ENCODE assay signal across 15 cellular contexts in genomic region chr16:67429053-67429798, GRCh38. TPM values are rescaled to one million over a fixed set of nuclear protein-coding genes. Genes with fewer than 3 reads are reported as not detected.
DNase-seq lines count a peak whose midpoint lies in the region; ATAC-seq and TF ChIP-seq lines count a peak whose summit lies in the region.
"Had no signal": no experiment of that assay in that cellular context is flagged by ENCODE, and none has a peak within 500 bp of the region (broad histone marks: within the 10 kb centered on the region; RNA-seq: fewer than 3 reads in every experiment).

No MANE protein-coding gene starts in this region.

- H3K4me1 ChIP-seq in CD4-positive, CD25-positive, alpha-beta regulatory T cell (ENCODE audit: control insufficient read depth, insufficient read depth, low read length, poor library complexity, severe bottlenecking): peaks cover 14% of the 10 kb centered on the region
- peaks cover 6 to 44% of the 10 kb centered on the region in 2 experiments; a peak in 3 of 4 replicates for H3K4me1 ChIP-seq in HCT116 (ENCODE audit: control insufficient read depth in 1 of 2, insufficient read depth in 2 of 2, low read length in 2 of 2)

- RAD21 ChIA-PET in HCT116 (lab: Charles Lee; ENCODE audit: low non-redundant PET in 1 of 2, low total read pairs in 2 of 2, uncharacterized antibody in 2 of 2, unreplicated experiment in 2 of 2): interaction anchor here (1.3 to 1.9 kb wide), 2 partner anchors 19 to 36 kb away, joined by 7 to 11 read pairs; no protein-coding TSS in a partner anchor

- H3K36me3 ChIP-seq in CD4-positive, CD25-positive, alpha-beta regulatory T cell (ENCODE audit: control insufficient read depth, insufficient read depth, low read length): no peaks in the 10 kb centered on the region
- H3K36me3 ChIP-seq in HCT116 (ENCODE audit: control insufficient read depth in 1 of 2, insufficient read depth in 2 of 2, low read length in 2 of 2): no peaks in the 10 kb centered on the region
- H3K36me3 ChIP-seq: sigmoid colon had no signal

- H3K9me3 Mint-ChIP-seq in CD4-positive, CD25-positive, alpha-beta regulatory T cell: peaks cover 0 to 1% (median 0%) of the 10 kb centered on the region in 7 donors
- H3K9me3 Mint-ChIP-seq in activated naive CD8-positive, alpha-beta T cell treated with anti-CD3 and anti-CD28 coated beads, Interleukin-2, amount 50 U/mL, for 24 hours: no peaks in the 10 kb centered on the region
- H3K9me3 Mint-ChIP-seq in naive B cell: no peaks in the 10 kb centered on the region
- H3K9me3 Mint-ChIP-seq in stimulated activated memory B cell treated with anti-CD40 and anti-IgM and Interleukin-4, amounts not matched to agents 10 μg/mL and 1 μg/mL and 100 μg/mL, for 72 hours: no peaks in the 10 kb centered on the region

- intact Hi-C loops in HCT116 (cut with micrococcal nuclease): no loop called here

- peaks cover 4% of the 10 kb centered on the region for H3K36me3 Mint-ChIP-seq in CD4-positive, CD25-positive, alpha-beta regulatory T cell
- no peaks in the 10 kb centered on the region for H3K36me3 Mint-ChIP-seq in activated naive CD8-positive, alpha-beta T cell treated with anti-CD3 and anti-CD28 coated beads, Interleukin-2, amount 50 U/mL, for 24 hours (ENCODE audit: low read depth)
- no peaks in the 10 kb centered on the region for H3K36me3 Mint-ChIP-seq in naive B cell
- no peaks in the 10 kb centered on the region for H3K36me3 Mint-ChIP-seq in stimulated activated memory B cell treated with anti-CD40 and anti-IgM and Interleukin-4, amounts not matched to agents 10 μg/mL and 1 μg/mL and 100 μg/mL, for 72 hours

- CTCF ChIA-PET in HCT116 (lab: Charles Lee): interaction anchor here (1.1 to 3.7 kb wide), 7 partner anchors 11 to 231 kb away, joined by 3 to 41 read pairs (median 6); partner anchors contain the start of genes ACD, ATP6V0D1 and ZDHHC1

- peak overlapping the region; percentile 77 for H3K9ac ChIP-seq in HCT116 (ENCODE audit: low read length)

- no peak for TF ChIP-seq CTCF in HCT116 (IDR thresholded peaks at IDR 0.05 in 2 of 3, conservative IDR thresholded peaks at IDR 0.05 in 1 of 3; ENCODE audit: borderline replicate concordance in 1 of 3, insufficient read depth in 1 of 3, low read depth in 2 of 3, low read length in 2 of 3)

- no peak for TF ChIP-seq POLR2A in HCT116 (IDR thresholded peaks at IDR 0.05; ENCODE audit: borderline replicate concordance, extremely low read depth, insufficient read depth, insufficient read length)

- H3K4me2 ChIP-seq in HCT116 (ENCODE audit: low read length): peak overlapping the region; percentile 96

- H4K20me1 ChIP-seq in HCT116 (ENCODE audit: insufficient read depth): no peaks in the 10 kb centered on the region

- no peak overlapping the region for H3K27ac ChIP-seq in CD4-positive, CD25-positive, alpha-beta regulatory T cell (ENCODE audit: insufficient read depth, low read length, poor library complexity, severe bottlenecking)
- no peak overlapping the region for H3K27ac ChIP-seq in HCT116 (ENCODE audit: low read depth, low read length)

- no peak overlapping the region for H3K27ac Mint-ChIP-seq in CD4-positive, CD25-positive, alpha-beta regulatory T cell
- no peak overlapping the region for H3K27ac Mint-ChIP-seq in activated naive CD8-positive, alpha-beta T cell treated with anti-CD3 and anti-CD28 coated beads, Interleukin-2, amount 50 U/mL, for 24 hours
- no peak overlapping the region for H3K27ac Mint-ChIP-seq in naive B cell
- H3K27ac Mint-ChIP-seq in stimulated activated memory B cell treated with anti-CD40 and anti-IgM and Interleukin-4, amounts not matched to agents 10 μg/mL and 1 μg/mL and 100 μg/mL, for 72 hours: no peak overlapping the region

- no peak overlapping the region for H3K4me3 ChIP-seq in CD4-positive, CD25-positive, alpha-beta regulatory T cell (ENCODE audit: low read depth, low read length)
- 0 out of 4 replicates have a peak overlapping the region, but pooled peaks of 1 of the 2 experiments have one; percentile 71 for H3K4me3 ChIP-seq in HCT116 (replicated peaks in 1 of 2; ENCODE audit: low read depth in 1 of 2, low read length in 2 of 2)

- H3K79me2 ChIP-seq in HCT116 (ENCODE audit: insufficient read depth, low read length): no peaks in the 10 kb centered on the region

- DNase-seq in CD4-positive, CD25-positive, alpha-beta regulatory T cell: no peak
- DNase-seq in HCT116 (ENCODE audit: low read depth, low spot score): no peak
- no peak for DNase-seq in activated naive CD8-positive, alpha-beta T cell treated with anti-CD3 and anti-CD28 coated beads, Interleukin-2, amount 50 U/mL, for 24 hours
- DNase-seq in naive B cell: no peak
- DNase-seq in NCI-H1105 (lab: John Stamatoyannopoulos, UW): no peak
- DNase-seq: dermis blood vessel endothelial cell, NCI-H2171 treated with DMSO at 0.1 percent for 48 hours, sigmoid colon, SW 1271 had no signal

- peaks cover 14% of the 10 kb centered on the region for H3K27me3 ChIP-seq in CD4-positive, CD25-positive, alpha-beta regulatory T cell (ENCODE audit: control insufficient read depth, insufficient read depth, low read length)
- H3K27me3 ChIP-seq in HCT116 (ENCODE audit: insufficient read depth, low read length): no peaks in the 10 kb centered on the region

- peak overlapping the region; percentile 44 to 69 (median 56) for H3K4me3 Mint-ChIP-seq in CD4-positive, CD25-positive, alpha-beta regulatory T cell
- peak overlapping the region; percentile 77 for H3K4me3 Mint-ChIP-seq in activated naive CD8-positive, alpha-beta T cell treated with anti-CD3 and anti-CD28 coated beads, Interleukin-2, amount 50 U/mL, for 24 hours
- peak overlapping the region; percentile 39 to 85 (median 70) for H3K4me3 Mint-ChIP-seq in naive B cell
- no peak overlapping the region for H3K4me3 Mint-ChIP-seq in stimulated activated memory B cell treated with anti-CD40 and anti-IgM and Interleukin-4, amounts not matched to agents 10 μg/mL and 1 μg/mL and 100 μg/mL, for 72 hours

- no peak for TF ChIP-seq RAD21 in HCT116 (IDR thresholded peaks at IDR 0.05; ENCODE audit: low read depth)

- peaks cover 0 to 15% (median 2%) of the 10 kb centered on the region in 4 donors for H3K4me1 Mint-ChIP-seq in CD4-positive, CD25-positive, alpha-beta regulatory T cell
- peaks cover 10% of the 10 kb centered on the region for H3K4me1 Mint-ChIP-seq in activated naive CD8-positive, alpha-beta T cell treated with anti-CD3 and anti-CD28 coated beads, Interleukin-2, amount 50 U/mL, for 24 hours
- peaks cover 22 to 32% (median 30%) of the 10 kb centered on the region in 3 donors for H3K4me1 Mint-ChIP-seq in naive B cell
- H3K4me1 Mint-ChIP-seq in stimulated activated memory B cell treated with anti-CD40 and anti-IgM and Interleukin-4, amounts not matched to agents 10 μg/mL and 1 μg/mL and 100 μg/mL, for 72 hours: peaks cover 33% of the 10 kb centered on the region

- no peak overlapping the region for H2AFZ ChIP-seq in HCT116 (ENCODE audit: low read depth, low read length, poor library complexity, severe bottlenecking)

- H3K9me3 ChIP-seq in CD4-positive, CD25-positive, alpha-beta regulatory T cell (ENCODE audit: control insufficient read depth in 2 of 2, low read length in 2 of 2): no peaks in the 10 kb centered on the region
- no peaks in the 10 kb centered on the region for H3K9me3 ChIP-seq in HCT116 (ENCODE audit: control insufficient read depth in 1 of 2, insufficient read depth in 1 of 2, low read depth in 1 of 2, low read length in 2 of 2)
- H3K9me3 ChIP-seq: sigmoid colon had no signal

- BruUV-seq in HCT116 (replicated peaks; lab: Mats Ljungman, UMichigan): TSS peak; percentile 43

- no peak for ATAC-seq in CD4-positive, CD25-positive, alpha-beta regulatory T cell (ENCODE audit: low read depth in 2 of 2)
- ATAC-seq in HCT116: no peak
- ATAC-seq in activated naive CD8-positive, alpha-beta T cell treated with anti-CD3 and anti-CD28 coated beads, Interleukin-2, amount 50 U/mL, for 24 hours: no peak
- no peak for ATAC-seq in naive B cell (ENCODE audit: low read depth in 2 of 2)
- ATAC-seq in HG02610 (IDR thresholded peaks at IDR 0.05; ENCODE audit: unreplicated experiment): no peak
- ATAC-seq in stimulated activated memory B cell treated with anti-CD40 and anti-IgM and Interleukin-4, amounts not matched to agents 10 μg/mL and 1 μg/mL and 100 μg/mL, for 72 hours: no peak
- ATAC-seq in GM21576 (IDR thresholded peaks at IDR 0.05; ENCODE audit: unreplicated experiment): no peak

- peaks cover 60% of the 10 kb centered on the region for H3K27me3 Mint-ChIP-seq in CD4-positive, CD25-positive, alpha-beta regulatory T cell
- peaks cover 35% of the 10 kb centered on the region for H3K27me3 Mint-ChIP-seq in activated naive CD8-positive, alpha-beta T cell treated with anti-CD3 and anti-CD28 coated beads, Interleukin-2, amount 50 U/mL, for 24 hours
- H3K27me3 Mint-ChIP-seq in naive B cell: peaks cover 34 to 47% (median 39%) of the 10 kb centered on the region in 3 donors
- H3K27me3 Mint-ChIP-seq in stimulated activated memory B cell treated with anti-CD40 and anti-IgM and Interleukin-4, amounts not matched to agents 10 μg/mL and 1 μg/mL and 100 μg/mL, for 72 hours: peaks cover 37% of the 10 kb centered on the region

- POLR2A ChIA-PET in HCT116 (lab: Charles Lee): interaction anchor here (1.3 kb wide), 1 partner anchor 50 kb away, joined by 3 read pairs; no protein-coding TSS in a partner anchor

- no peaks in the 10 kb centered on the region for H3K9me2 ChIP-seq in HCT116 (ENCODE audit: insufficient read depth)

RNA-seq across cellular contexts. Expression of gene HSD11B2, which starts 1.7 kb away (rescaled TPM):
- not detected for total RNA-seq in CD4-positive, CD25-positive, alpha-beta regulatory T cell
- polyA plus RNA-seq in CD4-positive, CD25-positive, alpha-beta regulatory T cell: not detected
- 9.7 TPM for total RNA-seq in HCT116 (2021; ENCODE audit: unreplicated experiment)
- 11.2 and 11.9 TPM in 2 replicates for polyA plus RNA-seq in HCT116 (2012)
- polyA plus RNA-seq in naive B cell (ENCODE audit: low read depth in 6 of 6): not detected
- total RNA-seq: dermis blood vessel endothelial cell, fibroblast of villous mesenchyme, OCI-LY7 had no signal

RNA-seq across cellular contexts. Expression of gene ZDHHC1, which starts 12.9 kb away (rescaled TPM):
- total RNA-seq in CD4-positive, CD25-positive, alpha-beta regulatory T cell: not detected
- under 1 TPM in 1 of 4 donors, not detected in 3; 0.60 TPM for polyA plus RNA-seq in CD4-positive, CD25-positive, alpha-beta regulatory T cell
- 9.1 TPM for total RNA-seq in HCT116 (2021; ENCODE audit: unreplicated experiment)
- 7.0 and 8.8 TPM in 2 replicates for polyA plus RNA-seq in HCT116 (2012)
- under 1 TPM in 3 of 6 donors, not detected in 3; 0.17 to 0.23 (median 0.21) TPM for polyA plus RNA-seq in naive B cell (ENCODE audit: low read depth in 6 of 6)
- total RNA-seq: OCI-LY7 had no signal

RNA-seq across cellular contexts. Expression of gene TPPP3, which starts 35.9 kb away (rescaled TPM):
- total RNA-seq in CD4-positive, CD25-positive, alpha-beta regulatory T cell: not detected
- polyA plus RNA-seq in CD4-positive, CD25-positive, alpha-beta regulatory T cell: not detected
- total RNA-seq in HCT116 (2021; ENCODE audit: unreplicated experiment): 1.2 TPM
- 1.5 and 1.6 TPM in 2 replicates for polyA plus RNA-seq in HCT116 (2012)
- polyA plus RNA-seq in naive B cell (ENCODE audit: low read depth in 6 of 6): not detected
- total RNA-seq: dermis blood vessel endothelial cell, OCI-LY7 had no signal

RNA-seq across cellular contexts. Expression of gene ATP6V0D1, which starts 51.7 kb away (rescaled TPM):
- total RNA-seq in CD4-positive, CD25-positive, alpha-beta regulatory T cell: 92.5 TPM
- 100 to 1,000 TPM; 119 to 141 (median 133) TPM for polyA plus RNA-seq in CD4-positive, CD25-positive, alpha-beta regulatory T cell
- total RNA-seq in HCT116 (2021; ENCODE audit: unreplicated experiment): 36.6 TPM
- 35.1 and 36.8 TPM in 2 replicates for polyA plus RNA-seq in HCT116 (2012)
- 100 to 1,000 TPM; 136 to 255 (median 157) TPM for polyA plus RNA-seq in naive B cell (ENCODE audit: low read depth in 6 of 6)

RNA-seq across cellular contexts. Expression of gene AGRP, which starts 54.1 kb away (rescaled TPM):
- not detected for total RNA-seq in CD4-positive, CD25-positive, alpha-beta regulatory T cell
- not detected for polyA plus RNA-seq in CD4-positive, CD25-positive, alpha-beta regulatory T cell
- total RNA-seq in HCT116 (2021; ENCODE audit: unreplicated experiment): not detected
- not detected in 2 replicates for polyA plus RNA-seq in HCT116 (2012)
- polyA plus RNA-seq in naive B cell (ENCODE audit: low read depth in 6 of 6): not detected
- total RNA-seq: dermis blood vessel endothelial cell, fibroblast of villous mesenchyme, mucosa of gallbladder, OCI-LY7, sigmoid colon had no signal
- polyA plus RNA-seq: sigmoid colon had no signal

Comparison
In these comparisons a context has a peak if more than half of its experiments do, and no peak if none do; other contexts are left out.
1. RNA of gene HSD11B2, which starts 1.7 kb away (total RNA-seq): 9.7 TPM in HCT116 (single experiment); not detected in CD4-positive, CD25-positive, alpha-beta regulatory T cell (single experiment); every median in the first group is over 10 times any median in the second.